In genomic region chr12:51421266-51421884, GRCh38 we compare ENCODE assay signal across 7 cellular contexts. TPM values are rescaled to one million over a fixed set of nuclear protein-coding genes. Genes with fewer than 3 reads are reported as not detected.
DNase-seq lines count a peak whose midpoint lies in the region; ATAC-seq, FAIRE-seq and TF ChIP-seq lines count a peak whose summit lies in the region.

No MANE protein-coding gene starts in this region.

- TF ChIP-seq CTCF in MM.1S (IDR thresholded peaks at IDR 0.05; ENCODE audit: low read length) (peak; percentile 67), astrocyte (IDR thresholded peaks at IDR 0.05; ENCODE audit: insufficient read depth, low read depth, low read length) (peak; percentile 56)

- H3K27me3 ChIP-seq in MM.1S (replicated peaks; ENCODE audit: insufficient read depth, low read length) (0 out of 2 replicates have a peak, but pooled peaks cover 3% of the 10 kb centered on the region), astrocyte (ENCODE audit: insufficient read depth, low read length) (no peaks in the 10 kb centered on the region)

- peaks cover 8% of the 10 kb centered on the region; the same call in 1 of the 2 replicates for H3K4me1 ChIP-seq in MM.1S (ENCODE audit: low read length)
- H3K4me1 ChIP-seq in astrocyte (ENCODE audit: insufficient read depth, low read length), result peaks cover 4% of the 10 kb centered on the region

- H3K9me3 ChIP-seq in MM.1S (replicated peaks; ENCODE audit: insufficient read depth, low read length) (no peaks in the 10 kb centered on the region), astrocyte (ENCODE audit: insufficient read depth, low read depth, low read length) (no peaks in the 10 kb centered on the region)

- peak; percentile 61 for DNase-seq in GM04504 (ENCODE audit: low read depth)
- peak; percentile 58 for DNase-seq in MM.1S
- peak; percentile 56 for DNase-seq in RPMI8226
- DNase-seq in astrocyte (ENCODE audit: low read depth), result peak; percentile 36
- peak in 36 of 51 donors; percentile 9 to 77 (median 32) for DNase-seq in hypothalamus (lab: John Stamatoyannopoulos, UW)
- DNase-seq in stimulated activated CD4-positive, alpha-beta T cell treated with anti-CD3 and anti-CD28 coated beads, Interleukin-1b, Interleukin-23, amount 100 ng/mL, for 24 hours (ENCODE audit: low read depth in 4 of 4, low spot score in 1 of 4), result peak in 3 of 4 experiments; percentile 6 to 14 (median 10)

- H3K36me3 ChIP-seq in MM.1S (replicated peaks; ENCODE audit: insufficient read depth, low read length), result no peaks in the 10 kb centered on the region
- H3K36me3 ChIP-seq in astrocyte (ENCODE audit: insufficient read depth, low read length), result no peaks in the 10 kb centered on the region

- H3K36me3 Mint-ChIP-seq in astrocyte (ENCODE audit: low read depth, unreplicated experiment), result no peaks in the 10 kb centered on the region

- ATAC-seq in GM21619 (IDR thresholded peaks at IDR 0.05; ENCODE audit: unreplicated experiment), result no peak

- no peak overlapping the region for H2AFZ ChIP-seq in MM.1S (ENCODE audit: low read length)
- no peak overlapping the region for H2AFZ ChIP-seq in astrocyte (ENCODE audit: low read depth, low read length)

- H3K9me2 ChIP-seq in MM.1S (replicated peaks; ENCODE audit: insufficient read depth, low read length), result no peaks in the 10 kb centered on the region

- no peaks in the 10 kb centered on the region for H3F3A ChIP-seq in MM.1S (ENCODE audit: insufficient read depth, low read length)

- H3K9ac ChIP-seq in MM.1S (ENCODE audit: low read length) (no peak overlapping the region), astrocyte (ENCODE audit: low read length) (no peak overlapping the region)

- H3K4me3 ChIP-seq in MM.1S (ENCODE audit: low read length) (no peak overlapping the region), astrocyte (ENCODE audit: insufficient read depth, low read depth, low read length) (no peak overlapping the region)

- peak; percentile 56 for FAIRE-seq in astrocyte (lab: Jason Lieb, UNC)

- H3K27ac ChIP-seq in MM.1S (ENCODE audit: low read length) (no peak overlapping the region), astrocyte (ENCODE audit: low read depth, low read length) (no peak overlapping the region)

- H3K4me3 Mint-ChIP-seq in astrocyte (ENCODE audit: unreplicated experiment), result no peak overlapping the region

- H3K27ac Mint-ChIP-seq in astrocyte (ENCODE audit: unreplicated experiment), result no peak overlapping the region

- no peaks in the 10 kb centered on the region for H3K9me3 Mint-ChIP-seq in astrocyte (ENCODE audit: unreplicated experiment)

- H3K79me2 ChIP-seq in MM.1S (ENCODE audit: low read length) (no peaks in the 10 kb centered on the region), astrocyte (ENCODE audit: insufficient read depth, low read length) (no peaks in the 10 kb centered on the region)

- peaks cover 1% of the 10 kb centered on the region for H3K27me3 Mint-ChIP-seq in astrocyte (ENCODE audit: low read depth, unreplicated experiment)

- H3K4me1 Mint-ChIP-seq in astrocyte (ENCODE audit: low read depth, unreplicated experiment), result peaks cover 7% of the 10 kb centered on the region

- H3K4me2 ChIP-seq in MM.1S (ENCODE audit: low read depth, low read length) (no peak overlapping the region), astrocyte (ENCODE audit: low read length) (no peak overlapping the region)

- no peaks in the 10 kb centered on the region for H4K20me1 ChIP-seq in MM.1S (ENCODE audit: insufficient read depth, low read length)
- H4K20me1 ChIP-seq in astrocyte (ENCODE audit: insufficient read depth, low read length), result no peaks in the 10 kb centered on the region

RNA-seq across cellular contexts. Expression of gene SLC4A8, which starts 3.3 kb away (rescaled TPM):
- total RNA-seq in astrocyte, result 5.1 and 5.5 TPM in 2 replicates

RNA-seq across cellular contexts. Expression of gene GALNT6, which starts 30.2 kb away (rescaled TPM):
- total RNA-seq in astrocyte, result 9.9 and 13.8 TPM in 2 replicates

Comparison
In these comparisons a context has a peak if more than half of its experiments do, and no peak if none do; other contexts are left out.
1. DNase-seq: peak in every context shown above with its lines; median percentile 61 in GM04504; 58 in MM.1S; 56 in RPMI8226; 36 in astrocyte; 32 in hypothalamus; 10 in stimulated activated CD4-positive, alpha-beta T cell treated with anti-CD3 and anti-CD28 coated beads, Interleukin-1b, Interleukin-23, amount 100 ng/mL, for 24 hours.